ENCODE assay signal across 8 cellular contexts in genomic region chr5:74648835-74649286, GRCh38. TPM values are rescaled to one million over a fixed set of nuclear protein-coding genes. Genes with fewer than 3 reads are reported as not detected.
DNase-seq lines count a peak whose midpoint lies in the region; ATAC-seq and TF ChIP-seq lines count a peak whose summit lies in the region.

No MANE protein-coding gene starts in this region.

- in situ Hi-C loops in SK-MEL-5 (cut with HindIII; ENCODE audit: low pct_unique_long_range_greater_than_20kb, low sequenced_read_pairs), result no loop called here

- TF ChIP-seq CTCF in uterus (IDR thresholded peaks at IDR 0.05), result peak; percentile 72 to 81 (median 76)

- no peaks in the 10 kb centered on the region for H3K9me3 ChIP-seq in uterus

- no peaks in the 10 kb centered on the region for H3K4me1 ChIP-seq in uterus

- ATAC-seq in GM21447 (IDR thresholded peaks at IDR 0.05; ENCODE audit: unreplicated experiment), result peak; percentile 79

- DNase-seq in DMS79 (lab: John Stamatoyannopoulos, UW) (peak; percentile 16), LoVo (ENCODE audit: low spot score) (peak; percentile 84), SK-MEL-5 (ENCODE audit: low read depth, low spot score) (peak; percentile 77), dermis blood vessel endothelial cell (peak; percentile 81), medulla oblongata (ENCODE audit: extremely low spot score) (peak; percentile 87), uterus (no peak)
- DNase-seq in activated CD8-positive, alpha-beta memory T cell treated with anti-CD3 and anti-CD28 coated beads for 24 hours, result no peak

- intact Hi-C loops in uterus (cut with DNase I; ENCODE audit: low total_unique reads), result loop anchor here (5.0 kb wide), 1 partner anchor 747 kb away; no protein-coding TSS in a partner anchor

- no peak overlapping the region for H3K4me3 ChIP-seq in uterus

- no peak overlapping the region for H3K27ac ChIP-seq in uterus

- no peaks in the 10 kb centered on the region for H3K27me3 ChIP-seq in uterus

- no peaks in the 10 kb centered on the region for H3K36me3 ChIP-seq in uterus

- no peak for TF ChIP-seq POLR2A in uterus (IDR thresholded peaks at IDR 0.05)

RNA-seq across cellular contexts. Expression of gene ENC1, which starts 8.3 kb away (rescaled TPM):
- total RNA-seq in SK-MEL-5 (2014; rRNA removed; shearing (Covaris generic)), result 2.5 and 3.0 TPM in 2 replicates
- polyA plus RNA-seq in SK-MEL-5 (2015; cell fraction: cytosol; rRNA removed), result 3.2 and 4.2 TPM in 2 replicates
- polyA plus RNA-seq in SK-MEL-5 (2015; cell fraction: nucleus; rRNA removed), result 2.2 and 10.3 TPM in 2 replicates
- 26.2 and 32.2 TPM in 2 replicates for total RNA-seq in dermis blood vessel endothelial cell
- 10 to 100 TPM in 1 of 4 donors, 1 to 10 TPM in 2, under 1 TPM in 1; 0.59 to 75.0 (median 2.9) TPM for total RNA-seq in uterus

RNA-seq across cellular contexts. Expression of gene HEXB, which starts 36.2 kb away (rescaled TPM):
- total RNA-seq in SK-MEL-5 (2014; rRNA removed; shearing (Covaris generic)), result 718 and 809 TPM in 2 replicates
- 722 and 724 TPM in 2 replicates for polyA plus RNA-seq in SK-MEL-5 (2015; cell fraction: cytosol; rRNA removed)
- polyA plus RNA-seq in SK-MEL-5 (2015; cell fraction: nucleus; rRNA removed), result 66.8 and 92.9 TPM in 2 replicates
- 164 and 189 TPM in 2 replicates for total RNA-seq in dermis blood vessel endothelial cell
- 100 to 1,000 TPM; 115 to 195 (median 146) TPM for total RNA-seq in uterus

Comparison
In these comparisons a context has a peak if more than half of its experiments do, and no peak if none do; other contexts are left out.
1. DNase-seq: peak in DMS79 (single experiment), LoVo (single experiment), SK-MEL-5 (single experiment), dermis blood vessel endothelial cell (single experiment) and medulla oblongata (single experiment); none in uterus (0 of 2) and activated CD8-positive, alpha-beta memory T cell treated with anti-CD3 and anti-CD28 coated beads for 24 hours (single experiment).